Comparison of ENCODE assay signal across 9 cellular contexts in the genomic region with DNA sequence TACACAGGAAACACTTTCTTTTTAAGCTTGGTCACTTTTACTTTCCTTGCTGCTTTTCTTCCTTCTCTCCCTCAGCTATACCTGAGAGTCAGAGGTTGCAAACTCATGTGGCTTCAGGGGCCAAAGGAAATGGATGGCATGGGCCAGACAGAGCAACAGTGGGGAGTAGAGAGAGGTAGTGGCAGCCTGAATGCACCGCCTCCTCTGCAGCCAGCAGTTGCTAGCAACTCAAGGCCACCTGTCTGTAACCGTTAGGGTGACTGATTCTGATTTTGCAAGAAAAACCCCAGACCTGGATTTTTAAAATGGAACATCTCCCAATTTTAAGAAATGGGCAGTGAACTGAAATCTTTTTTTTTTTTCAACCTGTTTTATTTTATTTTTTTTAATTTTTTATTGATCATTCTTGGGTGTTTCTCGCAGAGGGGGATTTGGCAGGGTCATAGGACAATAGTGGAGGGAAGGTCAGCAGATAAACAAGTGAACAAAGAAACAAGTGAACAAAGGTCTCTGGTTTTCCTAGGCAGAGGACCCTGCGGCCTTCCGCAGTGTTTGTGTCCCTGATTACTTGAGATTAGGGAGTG. TPM values are rescaled to one million over a fixed set of nuclear protein-coding genes. Genes with fewer than 3 reads are reported as not detected.
A peak's percentile ranks its signal among the peaks of the same experiment; 100 is the strongest.
DNase-seq lines count a peak whose midpoint lies in the region; ATAC-seq and TF ChIP-seq lines count a peak whose summit lies in the region.
"Not testable (repeated sequence)": the region's sequence is repeated elsewhere in the genome, so short reads cannot be mapped to it uniquely, and the experiment has no call there.
"Had no signal": no experiment of that assay in that cellular context is flagged by ENCODE, and none has a peak within 500 bp of the region (broad histone marks: within the 10 kb centered on the region; RNA-seq: fewer than 3 reads in every experiment).

No MANE protein-coding gene starts in this region.

- peak overlapping the region; percentile 68 for H3K27ac ChIP-seq in WERI-Rb-1
- peak overlapping the region; percentile 46 for H3K27ac ChIP-seq in lower lobe of right lung
- peak overlapping the region in 3 of 4 donors; percentile 33 to 78 (median 35) for H3K27ac ChIP-seq in upper lobe of left lung

- 70 to 74% methylated on average over 5 of the region's 5 CpGs for whole genome bisulfite sequencing in upper lobe of left lung, 2 donors

- H3K4me1 ChIP-seq in lower lobe of right lung (peaks cover 12% of the 10 kb centered on the region), upper lobe of left lung (peaks cover 0 to 23% (median 8%) of the 10 kb centered on the region in 4 donors)

- not testable (repeated sequence) for TF ChIP-seq CTCF in WERI-Rb-1 (IDR thresholded peaks at IDR 0.05; ENCODE audit: low read depth, low read length); lower lobe of right lung (IDR thresholded peaks at IDR 0.05); upper lobe of left lung (IDR thresholded peaks at IDR 0.05)

- H3K27me3 ChIP-seq in WERI-Rb-1 (ENCODE audit: insufficient read depth, low read depth, severe bottlenecking); lower lobe of right lung (ENCODE audit: low read depth); upper lobe of left lung: not testable (repeated sequence)

- H3K4me3 ChIP-seq in WERI-Rb-1 (ENCODE audit: low read depth, low read length); lower lobe of right lung; upper lobe of left lung: not testable (repeated sequence)

- peak; percentile 54 for ATAC-seq in left lobe of liver
- not testable (repeated sequence) for ATAC-seq in lower lobe of right lung; upper lobe of left lung (ENCODE audit: low FRiP score in 2 of 2)

- H3K9me3 ChIP-seq in WERI-Rb-1 (ENCODE audit: severe bottlenecking); lower lobe of right lung; upper lobe of left lung: not testable (repeated sequence)

- DNase-seq in NAMALWA (ENCODE audit: low spot score) = peak; percentile 23
- DNase-seq in WERI-Rb-1; left lobe of liver (ENCODE audit: low spot score); lower lobe of right lung; upper lobe of left lung: not testable (repeated sequence)
- peak; percentile 43 for DNase-seq in posterior vena cava (ENCODE audit: low spot score)

- intact Hi-C loops in lower lobe of right lung (cut with DNase I); posterior vena cava (cut with DNase I): not testable (repeated sequence)

- not testable (repeated sequence) for TF ChIP-seq POLR2A in upper lobe of left lung (IDR thresholded peaks at IDR 0.05)

- not testable (repeated sequence) for H3K36me3 ChIP-seq in WERI-Rb-1
- peaks cover 32% of the 10 kb centered on the region for H3K36me3 ChIP-seq in lower lobe of right lung
- H3K36me3 ChIP-seq in upper lobe of left lung = peaks cover 0 to 10% (median 6%) of the 10 kb centered on the region in 4 donors

- TF ChIP-seq EP300 in upper lobe of left lung (IDR thresholded peaks at IDR 0.05) = not testable (repeated sequence)

RNA-seq across cellular contexts. Expression of a gene that starts 41.8 kb away (rescaled TPM):
- total RNA-seq in left lobe of liver (11.6 TPM), lower lobe of right lung (108 TPM), posterior vena cava (100 to 1,000 TPM; 178 to 238 TPM), upper lobe of left lung (100 to 1,000 TPM in 2 of 6 donors, 10 to 100 TPM in 4; 84.2 to 124 (median 94.7) TPM)
- total RNA-seq: HFFc6, HT1080, IMR-90 had no signal
